In genomic region chr12:113467154-113467513, GRCh38 we compare ENCODE assay signal across 2 cellular contexts.
TF ChIP-seq lines count a peak whose summit lies in the region.

No MANE protein-coding gene starts in this region.

TF ChIP-seq in K562, 482 proteins besides CTCF, POLR2A, EP300 and RAD21 (continues in another document):
- TF ChIP-seq, protein P1, sequence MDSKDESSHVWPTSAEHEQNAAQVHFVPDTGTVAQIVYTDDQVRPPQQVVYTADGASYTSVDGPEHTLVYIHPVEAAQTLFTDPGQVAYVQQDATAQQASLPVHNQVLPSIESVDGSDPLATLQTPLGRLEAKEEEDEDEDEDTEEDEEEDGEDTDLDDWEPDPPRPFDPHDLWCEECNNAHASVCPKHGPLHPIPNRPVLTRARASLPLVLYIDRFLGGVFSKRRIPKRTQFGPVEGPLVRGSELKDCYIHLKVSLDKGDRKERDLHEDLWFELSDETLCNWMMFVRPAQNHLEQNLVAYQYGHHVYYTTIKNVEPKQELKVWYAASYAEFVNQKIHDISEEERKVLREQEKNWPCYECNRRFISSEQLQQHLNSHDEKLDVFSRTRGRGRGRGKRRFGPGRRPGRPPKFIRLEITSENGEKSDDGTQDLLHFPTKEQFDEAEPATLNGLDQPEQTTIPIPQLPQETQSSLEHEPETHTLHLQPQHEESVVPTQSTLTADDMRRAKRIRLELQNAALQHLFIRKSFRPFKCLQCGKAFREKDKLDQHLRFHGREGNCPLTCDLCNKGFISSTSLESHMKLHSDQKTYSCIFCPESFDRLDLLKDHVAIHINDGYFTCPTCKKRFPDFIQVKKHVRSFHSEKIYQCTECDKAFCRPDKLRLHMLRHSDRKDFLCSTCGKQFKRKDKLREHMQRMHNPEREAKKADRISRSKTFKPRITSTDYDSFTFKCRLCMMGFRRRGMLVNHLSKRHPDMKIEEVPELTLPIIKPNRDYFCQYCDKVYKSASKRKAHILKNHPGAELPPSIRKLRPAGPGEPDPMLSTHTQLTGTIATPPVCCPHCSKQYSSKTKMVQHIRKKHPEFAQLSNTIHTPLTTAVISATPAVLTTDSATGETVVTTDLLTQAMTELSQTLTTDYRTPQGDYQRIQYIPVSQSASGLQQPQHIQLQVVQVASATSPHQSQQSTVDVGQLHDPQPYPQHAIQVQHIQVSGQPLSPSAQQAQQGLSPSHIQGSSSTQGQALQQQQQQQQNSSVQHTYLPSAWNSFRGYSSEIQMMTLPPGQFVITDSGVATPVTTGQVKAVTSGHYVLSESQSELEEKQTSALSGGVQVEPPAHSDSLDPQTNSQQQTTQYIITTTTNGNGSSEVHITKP (IDR thresholded peaks at IDR 0.05; ENCODE audit: partially characterized antibody), result peak; percentile 83
- TF ChIP-seq ZNF57 (CRISPR knock-in tag; IDR thresholded peaks at IDR 0.05), result no peak
- peak; percentile 62 for TF ChIP-seq DACH1 (IDR thresholded peaks at IDR 0.05; ENCODE audit: partially characterized antibody)
- TF ChIP-seq, protein P2, sequence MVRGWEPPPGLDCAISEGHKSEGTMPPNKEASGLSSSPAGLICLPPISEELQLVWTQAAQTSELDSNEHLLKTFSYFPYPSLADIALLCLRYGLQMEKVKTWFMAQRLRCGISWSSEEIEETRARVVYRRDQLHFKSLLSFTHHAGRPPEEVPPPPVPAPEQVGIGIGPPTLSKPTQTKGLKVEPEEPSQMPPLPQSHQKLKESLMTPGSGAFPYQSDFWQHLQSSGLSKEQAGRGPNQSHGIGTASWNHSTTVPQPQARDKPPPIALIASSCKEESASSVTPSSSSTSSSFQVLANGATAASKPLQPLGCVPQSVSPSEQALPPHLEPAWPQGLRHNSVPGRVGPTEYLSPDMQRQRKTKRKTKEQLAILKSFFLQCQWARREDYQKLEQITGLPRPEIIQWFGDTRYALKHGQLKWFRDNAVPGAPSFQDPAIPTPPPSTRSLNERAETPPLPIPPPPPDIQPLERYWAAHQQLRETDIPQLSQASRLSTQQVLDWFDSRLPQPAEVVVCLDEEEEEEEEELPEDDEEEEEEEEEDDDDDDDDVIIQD (CRISPR knock-in tag; IDR thresholded peaks at IDR 0.05), result no peak
- TF ChIP-seq DMBX1 (CRISPR knock-in tag; IDR thresholded peaks at IDR 0.05; ENCODE audit: borderline replicate concordance), result no peak
- no peak for TF ChIP-seq COPS2 (conservative IDR thresholded peaks at IDR 0.05)
- TF ChIP-seq, protein P3, sequence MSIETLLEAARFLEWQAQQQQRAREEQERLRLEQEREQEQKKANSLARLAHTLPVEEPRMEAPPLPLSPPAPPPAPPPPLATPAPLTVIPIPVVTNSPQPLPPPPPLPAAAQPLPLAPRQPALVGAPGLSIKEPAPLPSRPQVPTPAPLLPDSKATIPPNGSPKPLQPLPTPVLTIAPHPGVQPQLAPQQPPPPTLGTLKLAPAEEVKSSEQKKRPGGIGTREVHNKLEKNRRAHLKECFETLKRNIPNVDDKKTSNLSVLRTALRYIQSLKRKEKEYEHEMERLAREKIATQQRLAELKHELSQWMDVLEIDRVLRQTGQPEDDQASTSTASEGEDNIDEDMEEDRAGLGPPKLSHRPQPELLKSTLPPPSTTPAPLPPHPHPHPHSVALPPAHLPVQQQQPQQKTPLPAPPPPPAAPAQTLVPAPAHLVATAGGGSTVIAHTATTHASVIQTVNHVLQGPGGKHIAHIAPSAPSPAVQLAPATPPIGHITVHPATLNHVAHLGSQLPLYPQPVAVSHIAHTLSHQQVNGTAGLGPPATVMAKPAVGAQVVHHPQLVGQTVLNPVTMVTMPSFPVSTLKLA (conservative IDR thresholded peaks at IDR 0.05), result peak in 1 of 2 experiments; percentile 18; a peak in 1 of 4 replicates
- TF ChIP-seq MEIS2 (IDR thresholded peaks at IDR 0.05; ENCODE audit: partially characterized antibody), result peak; percentile 16
- no peak for TF ChIP-seq KLF16 (IDR thresholded peaks at IDR 0.05)
- TF ChIP-seq SMARCA4 (IDR thresholded peaks at IDR 0.05), result no peak
- TF ChIP-seq, protein P4, sequence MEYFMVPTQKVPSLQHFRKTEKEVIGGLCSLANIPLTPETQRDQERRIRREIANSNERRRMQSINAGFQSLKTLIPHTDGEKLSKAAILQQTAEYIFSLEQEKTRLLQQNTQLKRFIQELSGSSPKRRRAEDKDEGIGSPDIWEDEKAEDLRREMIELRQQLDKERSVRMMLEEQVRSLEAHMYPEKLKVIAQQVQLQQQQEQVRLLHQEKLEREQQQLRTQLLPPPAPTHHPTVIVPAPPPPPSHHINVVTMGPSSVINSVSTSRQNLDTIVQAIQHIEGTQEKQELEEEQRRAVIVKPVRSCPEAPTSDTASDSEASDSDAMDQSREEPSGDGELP (CRISPR knock-in tag; IDR thresholded peaks at IDR 0.05; ENCODE audit: borderline replicate concordance), result peak; percentile 95
- no peak for TF ChIP-seq CBX5 (IDR thresholded peaks at IDR 0.05; ENCODE audit: borderline replicate concordance, low read depth)
- TF ChIP-seq HNRNPUL1 (IDR thresholded peaks at IDR 0.05; ENCODE audit: low read length), result no peak
- TF ChIP-seq NRF1 (conservative IDR thresholded peaks at IDR 0.05 in 1 of 2, IDR thresholded peaks at IDR 0.05 in 1 of 2), result peak; percentile 92 to 93
- TF ChIP-seq ETV5 (CRISPR knock-in tag; IDR thresholded peaks at IDR 0.05; ENCODE audit: low read depth), result peak; percentile 58
- no peak for TF ChIP-seq PCBP2 (IDR thresholded peaks at IDR 0.05; ENCODE audit: low read depth, low read length, poor library complexity, severe bottlenecking)
- TF ChIP-seq PHF8 (IDR thresholded peaks at IDR 0.05; ENCODE audit: borderline replicate concordance, low read length), result peak; percentile 48; the same call in 1 of the 2 replicates
- TF ChIP-seq ARID2 (IDR thresholded peaks at IDR 0.05), result no peak
- no peak for TF ChIP-seq ZNF174 (CRISPR knock-in tag; IDR thresholded peaks at IDR 0.05)
- no peak for TF ChIP-seq CBX1 (IDR thresholded peaks at IDR 0.05; ENCODE audit: low read depth)
- TF ChIP-seq, protein P5, sequence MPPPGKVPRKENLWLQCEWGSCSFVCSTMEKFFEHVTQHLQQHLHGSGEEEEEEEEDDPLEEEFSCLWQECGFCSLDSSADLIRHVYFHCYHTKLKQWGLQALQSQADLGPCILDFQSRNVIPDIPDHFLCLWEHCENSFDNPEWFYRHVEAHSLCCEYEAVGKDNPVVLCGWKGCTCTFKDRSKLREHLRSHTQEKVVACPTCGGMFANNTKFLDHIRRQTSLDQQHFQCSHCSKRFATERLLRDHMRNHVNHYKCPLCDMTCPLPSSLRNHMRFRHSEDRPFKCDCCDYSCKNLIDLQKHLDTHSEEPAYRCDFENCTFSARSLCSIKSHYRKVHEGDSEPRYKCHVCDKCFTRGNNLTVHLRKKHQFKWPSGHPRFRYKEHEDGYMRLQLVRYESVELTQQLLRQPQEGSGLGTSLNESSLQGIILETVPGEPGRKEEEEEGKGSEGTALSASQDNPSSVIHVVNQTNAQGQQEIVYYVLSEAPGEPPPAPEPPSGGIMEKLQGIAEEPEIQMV (tag; conservative IDR thresholded peaks at IDR 0.05; ENCODE audit: low read depth), result no peak
- no peak for TF ChIP-seq HDAC6 (IDR thresholded peaks at IDR 0.05; ENCODE audit: low read depth, low read length)
- no peak for TF ChIP-seq EP400 (IDR thresholded peaks at IDR 0.05)

TF ChIP-seq in liver, 16 proteins besides CTCF, POLR2A, EP300 and RAD21:
- TF ChIP-seq, protein P6, sequence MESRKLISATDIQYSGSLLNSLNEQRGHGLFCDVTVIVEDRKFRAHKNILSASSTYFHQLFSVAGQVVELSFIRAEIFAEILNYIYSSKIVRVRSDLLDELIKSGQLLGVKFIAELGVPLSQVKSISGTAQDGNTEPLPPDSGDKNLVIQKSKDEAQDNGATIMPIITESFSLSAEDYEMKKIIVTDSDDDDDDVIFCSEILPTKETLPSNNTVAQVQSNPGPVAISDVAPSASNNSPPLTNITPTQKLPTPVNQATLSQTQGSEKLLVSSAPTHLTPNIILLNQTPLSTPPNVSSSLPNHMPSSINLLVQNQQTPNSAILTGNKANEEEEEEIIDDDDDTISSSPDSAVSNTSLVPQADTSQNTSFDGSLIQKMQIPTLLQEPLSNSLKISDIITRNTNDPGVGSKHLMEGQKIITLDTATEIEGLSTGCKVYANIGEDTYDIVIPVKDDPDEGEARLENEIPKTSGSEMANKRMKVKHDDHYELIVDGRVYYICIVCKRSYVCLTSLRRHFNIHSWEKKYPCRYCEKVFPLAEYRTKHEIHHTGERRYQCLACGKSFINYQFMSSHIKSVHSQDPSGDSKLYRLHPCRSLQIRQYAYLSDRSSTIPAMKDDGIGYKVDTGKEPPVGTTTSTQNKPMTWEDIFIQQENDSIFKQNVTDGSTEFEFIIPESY (IDR thresholded peaks at IDR 0.05), result no peak
- no peak for TF ChIP-seq JUND (IDR thresholded peaks at IDR 0.05)
- TF ChIP-seq, protein P7, sequence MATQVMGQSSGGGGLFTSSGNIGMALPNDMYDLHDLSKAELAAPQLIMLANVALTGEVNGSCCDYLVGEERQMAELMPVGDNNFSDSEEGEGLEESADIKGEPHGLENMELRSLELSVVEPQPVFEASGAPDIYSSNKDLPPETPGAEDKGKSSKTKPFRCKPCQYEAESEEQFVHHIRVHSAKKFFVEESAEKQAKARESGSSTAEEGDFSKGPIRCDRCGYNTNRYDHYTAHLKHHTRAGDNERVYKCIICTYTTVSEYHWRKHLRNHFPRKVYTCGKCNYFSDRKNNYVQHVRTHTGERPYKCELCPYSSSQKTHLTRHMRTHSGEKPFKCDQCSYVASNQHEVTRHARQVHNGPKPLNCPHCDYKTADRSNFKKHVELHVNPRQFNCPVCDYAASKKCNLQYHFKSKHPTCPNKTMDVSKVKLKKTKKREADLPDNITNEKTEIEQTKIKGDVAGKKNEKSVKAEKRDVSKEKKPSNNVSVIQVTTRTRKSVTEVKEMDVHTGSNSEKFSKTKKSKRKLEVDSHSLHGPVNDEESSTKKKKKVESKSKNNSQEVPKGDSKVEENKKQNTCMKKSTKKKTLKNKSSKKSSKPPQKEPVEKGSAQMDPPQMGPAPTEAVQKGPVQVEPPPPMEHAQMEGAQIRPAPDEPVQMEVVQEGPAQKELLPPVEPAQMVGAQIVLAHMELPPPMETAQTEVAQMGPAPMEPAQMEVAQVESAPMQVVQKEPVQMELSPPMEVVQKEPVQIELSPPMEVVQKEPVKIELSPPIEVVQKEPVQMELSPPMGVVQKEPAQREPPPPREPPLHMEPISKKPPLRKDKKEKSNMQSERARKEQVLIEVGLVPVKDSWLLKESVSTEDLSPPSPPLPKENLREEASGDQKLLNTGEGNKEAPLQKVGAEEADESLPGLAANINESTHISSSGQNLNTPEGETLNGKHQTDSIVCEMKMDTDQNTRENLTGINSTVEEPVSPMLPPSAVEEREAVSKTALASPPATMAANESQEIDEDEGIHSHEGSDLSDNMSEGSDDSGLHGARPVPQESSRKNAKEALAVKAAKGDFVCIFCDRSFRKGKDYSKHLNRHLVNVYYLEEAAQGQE (IDR thresholded peaks at IDR 0.05), result no peak
- no peak for TF ChIP-seq YY1 (IDR thresholded peaks at IDR 0.05)
- no peak for TF ChIP-seq EGR1 (IDR thresholded peaks at IDR 0.05; ENCODE audit: low read depth in 2 of 2)
- TF ChIP-seq NR2F2 (IDR thresholded peaks at IDR 0.05), result no peak
- no peak for TF ChIP-seq TAF1 (conservative IDR thresholded peaks at IDR 0.05)
- no peak for TF ChIP-seq HNF4A (conservative IDR thresholded peaks at IDR 0.05)
- TF ChIP-seq FOXA1 (IDR thresholded peaks at IDR 0.05), result no peak
- TF ChIP-seq GABPA (IDR thresholded peaks at IDR 0.05 in 1 of 2, conservative IDR thresholded peaks at IDR 0.05 in 1 of 2), result no peak
- no peak for TF ChIP-seq MAX (IDR thresholded peaks at IDR 0.05)
- TF ChIP-seq FOXA2 (IDR thresholded peaks at IDR 0.05), result no peak
TF ChIP-seq in liver: peak in this region for 0.
